Comparison of ENCODE assay signal across 3 cellular contexts in the genomic region with DNA sequence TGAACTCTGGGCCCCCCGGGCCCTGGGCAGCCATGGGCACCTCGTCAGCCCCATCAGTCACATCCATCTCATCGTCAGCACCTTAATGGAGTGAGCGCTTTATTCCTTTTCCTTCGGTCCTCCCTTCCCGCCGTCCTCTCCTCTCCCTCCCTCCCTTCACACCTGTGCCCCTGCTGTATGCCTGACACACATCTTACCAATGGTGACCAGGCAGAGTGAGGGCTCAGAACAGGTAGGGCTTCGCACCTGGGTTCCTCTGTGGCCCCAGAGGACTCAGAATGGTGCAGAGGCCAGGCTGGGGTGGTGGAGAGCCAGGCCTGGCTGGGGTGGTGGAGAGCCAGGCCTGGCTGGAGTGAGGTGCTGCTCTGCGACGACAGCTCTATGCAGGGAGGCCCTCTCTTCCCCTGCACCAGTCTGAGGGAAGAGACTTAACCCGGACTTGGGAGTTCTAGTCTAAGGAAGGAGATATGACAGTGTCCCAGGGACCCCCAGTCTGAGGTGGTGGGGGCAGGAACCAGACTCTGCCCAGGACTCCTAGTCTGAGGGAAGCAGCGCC.
TF ChIP-seq lines count a peak whose summit lies in the region.

No MANE protein-coding gene starts in this region.

TF ChIP-seq in HepG2, 621 proteins besides CTCF, POLR2A, EP300 and RAD21 (continues in another document):
- TF ChIP-seq SRSF1 (optimal IDR thresholded peaks at IDR 0.05; ENCODE audit: low read depth, low read length): no peak
- TF ChIP-seq, protein P1, sequence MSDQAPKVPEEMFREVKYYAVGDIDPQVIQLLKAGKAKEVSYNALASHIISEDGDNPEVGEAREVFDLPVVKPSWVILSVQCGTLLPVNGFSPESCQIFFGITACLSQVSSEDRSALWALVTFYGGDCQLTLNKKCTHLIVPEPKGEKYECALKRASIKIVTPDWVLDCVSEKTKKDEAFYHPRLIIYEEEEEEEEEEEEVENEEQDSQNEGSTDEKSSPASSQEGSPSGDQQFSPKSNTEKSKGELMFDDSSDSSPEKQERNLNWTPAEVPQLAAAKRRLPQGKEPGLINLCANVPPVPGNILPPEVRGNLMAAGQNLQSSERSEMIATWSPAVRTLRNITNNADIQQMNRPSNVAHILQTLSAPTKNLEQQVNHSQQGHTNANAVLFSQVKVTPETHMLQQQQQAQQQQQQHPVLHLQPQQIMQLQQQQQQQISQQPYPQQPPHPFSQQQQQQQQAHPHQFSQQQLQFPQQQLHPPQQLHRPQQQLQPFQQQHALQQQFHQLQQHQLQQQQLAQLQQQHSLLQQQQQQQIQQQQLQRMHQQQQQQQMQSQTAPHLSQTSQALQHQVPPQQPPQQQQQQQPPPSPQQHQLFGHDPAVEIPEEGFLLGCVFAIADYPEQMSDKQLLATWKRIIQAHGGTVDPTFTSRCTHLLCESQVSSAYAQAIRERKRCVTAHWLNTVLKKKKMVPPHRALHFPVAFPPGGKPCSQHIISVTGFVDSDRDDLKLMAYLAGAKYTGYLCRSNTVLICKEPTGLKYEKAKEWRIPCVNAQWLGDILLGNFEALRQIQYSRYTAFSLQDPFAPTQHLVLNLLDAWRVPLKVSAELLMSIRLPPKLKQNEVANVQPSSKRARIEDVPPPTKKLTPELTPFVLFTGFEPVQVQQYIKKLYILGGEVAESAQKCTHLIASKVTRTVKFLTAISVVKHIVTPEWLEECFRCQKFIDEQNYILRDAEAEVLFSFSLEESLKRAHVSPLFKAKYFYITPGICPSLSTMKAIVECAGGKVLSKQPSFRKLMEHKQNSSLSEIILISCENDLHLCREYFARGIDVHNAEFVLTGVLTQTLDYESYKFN (CRISPR knock-in tag; conservative IDR thresholded peaks at IDR 0.05): no peak
- TF ChIP-seq HIVEP1 (CRISPR knock-in tag; IDR thresholded peaks at IDR 0.05): peak; percentile 40; the same call in 1 of the 2 replicates
- no peak for TF ChIP-seq ATF3 (CRISPR knock-in tag; IDR thresholded peaks at IDR 0.05)
- TF ChIP-seq, protein P2, sequence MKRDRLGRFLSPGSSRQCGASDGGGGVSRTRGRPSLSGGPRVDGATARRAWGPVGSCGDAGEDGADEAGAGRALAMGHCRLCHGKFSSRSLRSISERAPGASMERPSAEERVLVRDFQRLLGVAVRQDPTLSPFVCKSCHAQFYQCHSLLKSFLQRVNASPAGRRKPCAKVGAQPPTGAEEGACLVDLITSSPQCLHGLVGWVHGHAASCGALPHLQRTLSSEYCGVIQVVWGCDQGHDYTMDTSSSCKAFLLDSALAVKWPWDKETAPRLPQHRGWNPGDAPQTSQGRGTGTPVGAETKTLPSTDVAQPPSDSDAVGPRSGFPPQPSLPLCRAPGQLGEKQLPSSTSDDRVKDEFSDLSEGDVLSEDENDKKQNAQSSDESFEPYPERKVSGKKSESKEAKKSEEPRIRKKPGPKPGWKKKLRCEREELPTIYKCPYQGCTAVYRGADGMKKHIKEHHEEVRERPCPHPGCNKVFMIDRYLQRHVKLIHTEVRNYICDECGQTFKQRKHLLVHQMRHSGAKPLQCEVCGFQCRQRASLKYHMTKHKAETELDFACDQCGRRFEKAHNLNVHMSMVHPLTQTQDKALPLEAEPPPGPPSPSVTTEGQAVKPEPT (CRISPR knock-in tag; IDR thresholded peaks at IDR 0.05; ENCODE audit: low read depth): no peak
- peak; percentile 55 for TF ChIP-seq POLR2AphosphoS5 (IDR thresholded peaks at IDR 0.05; ENCODE audit: low read depth, low read length)
- no peak for TF ChIP-seq TCF7 (IDR thresholded peaks at IDR 0.05; ENCODE audit: low read depth)
- no peak for TF ChIP-seq MIER2 (CRISPR knock-in tag; IDR thresholded peaks at IDR 0.05)
- TF ChIP-seq RBFOX2 (IDR thresholded peaks at IDR 0.05; ENCODE audit: low read depth, low read length): peak; percentile 21; the same call in 1 of the 2 replicates
- TF ChIP-seq RAD51 (IDR thresholded peaks at IDR 0.05; ENCODE audit: borderline replicate concordance): no peak
- no peak for TF ChIP-seq TEF (CRISPR knock-in tag; IDR thresholded peaks at IDR 0.05)
- no peak for TF ChIP-seq KMT2A (CRISPR knock-in tag; IDR thresholded peaks at IDR 0.05)
- peak; percentile 74 for TF ChIP-seq AGO2 (optimal IDR thresholded peaks at IDR 0.05; ENCODE audit: low read depth, low read length)

TF ChIP-seq in WTC11, 78 proteins besides CTCF, POLR2A, EP300 and RAD21:
- TF ChIP-seq IRF2 (CRISPR knock-in tag; IDR thresholded peaks at IDR 0.05; ENCODE audit: borderline replicate concordance, low read depth) (no peak), CDX4 (CRISPR knock-in tag; IDR thresholded peaks at IDR 0.05; ENCODE audit: borderline replicate concordance) (no peak), MYBL2 (CRISPR knock-in tag; IDR thresholded peaks at IDR 0.05) (no peak), OVOL2 (CRISPR knock-in tag; IDR thresholded peaks at IDR 0.05; ENCODE audit: borderline replicate concordance) (no peak), ZNF219 (CRISPR knock-in tag; IDR thresholded peaks at IDR 0.05; ENCODE audit: borderline replicate concordance) (no peak), ZNF416 (CRISPR knock-in tag; IDR thresholded peaks at IDR 0.05) (no peak), SMAD3 (CRISPR knock-in tag; IDR thresholded peaks at IDR 0.05; ENCODE audit: borderline replicate concordance) (no peak), EMX1 (CRISPR knock-in tag; IDR thresholded peaks at IDR 0.05) (no peak), ZSCAN18 (CRISPR knock-in tag; IDR thresholded peaks at IDR 0.05) (no peak), ELF4 (CRISPR knock-in tag; IDR thresholded peaks at IDR 0.05; ENCODE audit: low read depth) (no peak)
- TF ChIP-seq, protein P3, sequence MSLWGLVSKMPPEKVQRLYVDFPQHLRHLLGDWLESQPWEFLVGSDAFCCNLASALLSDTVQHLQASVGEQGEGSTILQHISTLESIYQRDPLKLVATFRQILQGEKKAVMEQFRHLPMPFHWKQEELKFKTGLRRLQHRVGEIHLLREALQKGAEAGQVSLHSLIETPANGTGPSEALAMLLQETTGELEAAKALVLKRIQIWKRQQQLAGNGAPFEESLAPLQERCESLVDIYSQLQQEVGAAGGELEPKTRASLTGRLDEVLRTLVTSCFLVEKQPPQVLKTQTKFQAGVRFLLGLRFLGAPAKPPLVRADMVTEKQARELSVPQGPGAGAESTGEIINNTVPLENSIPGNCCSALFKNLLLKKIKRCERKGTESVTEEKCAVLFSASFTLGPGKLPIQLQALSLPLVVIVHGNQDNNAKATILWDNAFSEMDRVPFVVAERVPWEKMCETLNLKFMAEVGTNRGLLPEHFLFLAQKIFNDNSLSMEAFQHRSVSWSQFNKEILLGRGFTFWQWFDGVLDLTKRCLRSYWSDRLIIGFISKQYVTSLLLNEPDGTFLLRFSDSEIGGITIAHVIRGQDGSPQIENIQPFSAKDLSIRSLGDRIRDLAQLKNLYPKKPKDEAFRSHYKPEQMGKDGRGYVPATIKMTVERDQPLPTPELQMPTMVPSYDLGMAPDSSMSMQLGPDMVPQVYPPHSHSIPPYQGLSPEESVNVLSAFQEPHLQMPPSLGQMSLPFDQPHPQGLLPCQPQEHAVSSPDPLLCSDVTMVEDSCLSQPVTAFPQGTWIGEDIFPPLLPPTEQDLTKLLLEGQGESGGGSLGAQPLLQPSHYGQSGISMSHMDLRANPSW (CRISPR knock-in tag; conservative IDR thresholded peaks at IDR 0.05; ENCODE audit: low read depth): no peak
- TF ChIP-seq, protein P4, sequence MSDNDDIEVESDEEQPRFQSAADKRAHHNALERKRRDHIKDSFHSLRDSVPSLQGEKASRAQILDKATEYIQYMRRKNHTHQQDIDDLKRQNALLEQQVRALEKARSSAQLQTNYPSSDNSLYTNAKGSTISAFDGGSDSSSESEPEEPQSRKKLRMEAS (CRISPR knock-in tag; IDR thresholded peaks at IDR 0.05): no peak

TF ChIP-seq in SK-N-SH, 30 proteins besides CTCF, POLR2A, EP300 and RAD21:
- TF ChIP-seq POLR2AphosphoS5 (IDR thresholded peaks at IDR 0.05; ENCODE audit: low read depth, low read length): no peak
- TF ChIP-seq PBX3 (IDR thresholded peaks at IDR 0.05): no peak
- TF ChIP-seq MXI1 (IDR thresholded peaks at IDR 0.05; ENCODE audit: low read depth, low read length): no peak
- no peak for TF ChIP-seq RFX5 (IDR thresholded peaks at IDR 0.05; ENCODE audit: low read length)
- no peak for TF ChIP-seq TEAD4 (IDR thresholded peaks at IDR 0.05; ENCODE audit: borderline replicate concordance, insufficient read depth)
- no peak for TF ChIP-seq JUND (IDR thresholded peaks at IDR 0.05)
- no peak for TF ChIP-seq YY1 (IDR thresholded peaks at IDR 0.05; ENCODE audit: low read depth)
- no peak for TF ChIP-seq RXRA (IDR thresholded peaks at IDR 0.05; ENCODE audit: borderline replicate concordance, low read depth)
- no peak for TF ChIP-seq ELF1 (IDR thresholded peaks at IDR 0.05)
- no peak for TF ChIP-seq GATA2 (CRISPR knock-in tag; IDR thresholded peaks at IDR 0.05)
- TF ChIP-seq IRF3 (IDR thresholded peaks at IDR 0.05; ENCODE audit: low read depth, low read length): no peak
- no peak for TF ChIP-seq NFIC (IDR thresholded peaks at IDR 0.05; ENCODE audit: borderline replicate concordance)
- no peak for TF ChIP-seq GABPA (IDR thresholded peaks at IDR 0.05; ENCODE audit: low read depth)
- no peak for TF ChIP-seq USF2 (IDR thresholded peaks at IDR 0.05; ENCODE audit: borderline replicate concordance, low read depth, low read length)
- TF ChIP-seq, protein P5, sequence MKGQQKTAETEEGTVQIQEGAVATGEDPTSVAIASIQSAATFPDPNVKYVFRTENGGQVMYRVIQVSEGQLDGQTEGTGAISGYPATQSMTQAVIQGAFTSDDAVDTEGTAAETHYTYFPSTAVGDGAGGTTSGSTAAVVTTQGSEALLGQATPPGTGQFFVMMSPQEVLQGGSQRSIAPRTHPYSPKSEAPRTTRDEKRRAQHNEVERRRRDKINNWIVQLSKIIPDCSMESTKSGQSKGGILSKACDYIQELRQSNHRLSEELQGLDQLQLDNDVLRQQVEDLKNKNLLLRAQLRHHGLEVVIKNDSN (IDR thresholded peaks at IDR 0.05; ENCODE audit: borderline replicate concordance, low read depth): no peak
- TF ChIP-seq FOSL2 (IDR thresholded peaks at IDR 0.05; ENCODE audit: borderline replicate concordance, low read depth): no peak
- no peak for TF ChIP-seq TCF12 (IDR thresholded peaks at IDR 0.05)
